Comparison of ENCODE assay signal across 14 cellular contexts in genomic region chr2:224969633-224970292, GRCh38.
DNase-seq lines count a peak whose midpoint lies in the region; ATAC-seq and TF ChIP-seq lines count a peak whose summit lies in the region.
"Had no signal": no experiment of that assay in that cellular context is flagged by ENCODE, and none has a peak within 500 bp of the region (broad histone marks: within the 10 kb centered on the region; RNA-seq: fewer than 3 reads in every experiment).

No MANE protein-coding gene starts in this region.

- H3K27me3 Mint-ChIP-seq in activated naive CD4-positive, alpha-beta T cell treated with anti-CD3 and anti-CD28 coated beads, Interleukin-2, amount 10 ng/mL, durations not matched to agents 7 days and 5 days, result no peaks in the 10 kb centered on the region
- H3K27me3 Mint-ChIP-seq in activated naive CD8-positive, alpha-beta T cell treated with anti-CD3 and anti-CD28 coated beads for 36 hours, result no peaks in the 10 kb centered on the region
- H3K27me3 Mint-ChIP-seq in CD14-positive monocyte (ENCODE audit: low read depth in 3 of 3), result no peaks in the 10 kb centered on the region
- H3K27me3 Mint-ChIP-seq: dendritic cell treated with granulocyte-macrophage colony-stimulating factor and Interleukin-4, amounts not matched to agents 40 ng/mL and 50 ng/mL, for 4 days had no signal

- ATAC-seq in activated naive CD4-positive, alpha-beta T cell treated with anti-CD3 and anti-CD28 coated beads, Interleukin-2, amount 50 U/mL, for 72 hours, result peak; percentile 42 to 71
- ATAC-seq in HG02885 (IDR thresholded peaks at IDR 0.05; ENCODE audit: poor library complexity, unreplicated experiment), result peak; percentile 65
- ATAC-seq: heart left ventricle had no signal

- no peaks in the 10 kb centered on the region for H3K9me3 Mint-ChIP-seq in activated naive CD4-positive, alpha-beta T cell treated with anti-CD3 and anti-CD28 coated beads, Interleukin-2, amount 50 U/mL, for 72 hours
- no peaks in the 10 kb centered on the region for H3K9me3 Mint-ChIP-seq in activated naive CD4-positive, alpha-beta T cell treated with anti-CD3 and anti-CD28 coated beads, Interleukin-2, amount 10 ng/mL, durations not matched to agents 7 days and 5 days
- no peaks in the 10 kb centered on the region for H3K9me3 Mint-ChIP-seq in activated naive CD8-positive, alpha-beta T cell treated with anti-CD3 and anti-CD28 coated beads for 36 hours
- no peaks in the 10 kb centered on the region for H3K9me3 Mint-ChIP-seq in CD14-positive monocyte
- H3K9me3 Mint-ChIP-seq: dendritic cell treated with granulocyte-macrophage colony-stimulating factor and Interleukin-4, amounts not matched to agents 40 ng/mL and 50 ng/mL, for 4 days; mesothelial cell of epicardium had no signal

- CTCF ChIA-PET in activated naive CD4-positive, alpha-beta T cell treated with anti-CD3 and anti-CD28 coated beads, Interleukin-2, amount 10 ng/mL, durations not matched to agents 7 days and 5 days (lab: Charles Lee), result interaction anchor here (1.0 kb wide), 1 partner anchor 25 kb away, joined by 3 read pairs; no protein-coding TSS in a partner anchor

- peaks cover 53% of the 10 kb centered on the region for H3K4me1 Mint-ChIP-seq in activated naive CD4-positive, alpha-beta T cell treated with anti-CD3 and anti-CD28 coated beads, Interleukin-2, amount 10 ng/mL, durations not matched to agents 7 days and 5 days
- H3K4me1 Mint-ChIP-seq in activated naive CD8-positive, alpha-beta T cell treated with anti-CD3 and anti-CD28 coated beads for 36 hours, result peaks cover 65% of the 10 kb centered on the region
- H3K4me1 Mint-ChIP-seq in CD14-positive monocyte, result peaks cover 20% of the 10 kb centered on the region

- intact Hi-C loops in CD14-positive monocyte (cut with micrococcal nuclease), result no loop called here

- no peak overlapping the region for H3K4me3 Mint-ChIP-seq in activated naive CD4-positive, alpha-beta T cell treated with anti-CD3 and anti-CD28 coated beads, Interleukin-2, amount 10 ng/mL, durations not matched to agents 7 days and 5 days
- peak overlapping the region; percentile 61 for H3K4me3 Mint-ChIP-seq in activated naive CD8-positive, alpha-beta T cell treated with anti-CD3 and anti-CD28 coated beads for 36 hours
- no peak overlapping the region for H3K4me3 Mint-ChIP-seq in CD14-positive monocyte
- H3K4me3 Mint-ChIP-seq: dendritic cell treated with granulocyte-macrophage colony-stimulating factor and Interleukin-4, amounts not matched to agents 40 ng/mL and 50 ng/mL, for 4 days; mesothelial cell of epicardium had no signal

- DNase-seq in activated naive CD4-positive, alpha-beta T cell treated with anti-CD3 and anti-CD28 coated beads, Interleukin-2, amount 50 U/mL, for 72 hours (ENCODE audit: low spot score in 2 of 2), result no peak
- DNase-seq in activated naive CD4-positive, alpha-beta T cell treated with anti-CD3 and anti-CD28 coated beads, Interleukin-2, amount 10 ng/mL, durations not matched to agents 7 days and 5 days, result no peak
- no peak for DNase-seq in activated naive CD8-positive, alpha-beta T cell treated with anti-CD3 and anti-CD28 coated beads for 36 hours
- DNase-seq in stimulated activated CD4-positive, alpha-beta T cell treated with anti-CD3 and anti-CD28 coated beads, Interleukin-4, amount 100 ng/mL, for 1 hour, result no peak
- DNase-seq in CD14-positive monocyte (ENCODE audit: low spot score) (no peak), NCI-H2029 (lab: John Stamatoyannopoulos, UW) (no peak), NCI-H1105 treated with DMSO at 0.1 percent for 48 hours (lab: John Stamatoyannopoulos, UW) (no peak)
- DNase-seq: heart left ventricle; NCI-H1417 treated with DMSO at 0.1 percent for 48 hours; Right ventricle myocardium superior; stimulated activated naive CD4-positive, alpha-beta T cell treated with Interleukin-2 at 50 U/mL for 16 hours had no signal

- H3K27ac Mint-ChIP-seq in activated naive CD4-positive, alpha-beta T cell treated with anti-CD3 and anti-CD28 coated beads, Interleukin-2, amount 50 U/mL, for 72 hours, result peak overlapping the region; percentile 89 to 91
- H3K27ac Mint-ChIP-seq in activated naive CD4-positive, alpha-beta T cell treated with anti-CD3 and anti-CD28 coated beads, Interleukin-2, amount 10 ng/mL, durations not matched to agents 7 days and 5 days, result no peak overlapping the region
- H3K27ac Mint-ChIP-seq in activated naive CD8-positive, alpha-beta T cell treated with anti-CD3 and anti-CD28 coated beads for 36 hours, result peak overlapping the region; percentile 76
- H3K27ac Mint-ChIP-seq in CD14-positive monocyte, result peak overlapping the region in 1 of 7 donors; percentile 20
- H3K27ac Mint-ChIP-seq: dendritic cell treated with granulocyte-macrophage colony-stimulating factor and Interleukin-4, amounts not matched to agents 40 ng/mL and 50 ng/mL, for 4 days had no signal

- no peak for TF ChIP-seq CTCF in CD14-positive monocyte (IDR thresholded peaks at IDR 0.05)

- H3K36me3 Mint-ChIP-seq in activated naive CD4-positive, alpha-beta T cell treated with anti-CD3 and anti-CD28 coated beads, Interleukin-2, amount 50 U/mL, for 72 hours, result peaks cover 0 to 16% of the 10 kb centered on the region in 2 donors
- peaks cover 39% of the 10 kb centered on the region for H3K36me3 Mint-ChIP-seq in activated naive CD4-positive, alpha-beta T cell treated with anti-CD3 and anti-CD28 coated beads, Interleukin-2, amount 10 ng/mL, durations not matched to agents 7 days and 5 days
- H3K36me3 Mint-ChIP-seq in activated naive CD8-positive, alpha-beta T cell treated with anti-CD3 and anti-CD28 coated beads for 36 hours, result peaks cover 25% of the 10 kb centered on the region
- H3K36me3 Mint-ChIP-seq in CD14-positive monocyte, result peaks cover under 1 to 8% of the 10 kb centered on the region in 2 donors
- H3K36me3 Mint-ChIP-seq: mesothelial cell of epicardium had no signal
